21 cellular contexts compared by ENCODE assay signal in the genomic region with DNA sequence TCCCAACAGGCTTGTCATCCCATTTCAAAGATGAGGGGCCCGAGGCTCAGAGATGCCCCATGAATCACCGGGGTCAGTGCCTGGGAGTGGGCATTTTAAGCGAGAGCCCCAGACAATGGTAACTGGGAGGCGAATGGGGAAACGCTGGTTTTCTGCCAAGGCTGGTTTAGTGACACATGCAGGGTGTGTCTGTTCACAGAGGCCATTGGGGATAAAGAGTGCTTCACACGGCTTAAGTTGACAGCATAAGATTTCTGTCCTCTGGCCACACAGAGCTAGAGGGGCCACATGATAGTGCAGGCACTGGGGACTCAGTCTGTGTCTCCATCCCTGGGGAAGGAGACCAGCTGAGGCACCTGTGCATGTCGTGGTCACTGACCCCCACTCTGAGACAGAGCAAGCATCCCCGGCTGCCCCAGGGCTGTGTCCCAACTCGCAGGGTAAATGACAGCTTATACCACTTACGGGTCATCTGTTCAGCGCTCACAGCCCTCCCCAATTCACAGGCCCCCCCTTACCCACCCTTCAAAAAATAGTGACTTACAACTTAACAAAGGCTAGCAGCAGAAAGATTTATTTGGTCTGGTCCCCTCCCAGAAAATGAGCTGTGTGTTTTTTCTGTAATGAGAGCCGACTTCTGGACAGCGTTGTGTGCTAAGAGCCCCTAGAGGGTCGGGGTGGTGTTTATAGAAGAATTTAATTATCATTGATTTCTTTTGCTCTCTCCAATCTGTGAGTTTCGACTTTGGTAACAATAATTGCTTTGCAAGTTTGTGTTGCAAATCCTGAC. TPM values are rescaled to one million over a fixed set of nuclear protein-coding genes. Genes with fewer than 3 reads are reported as not detected.
DNase-seq lines count a peak whose midpoint lies in the region; ATAC-seq, FAIRE-seq and TF ChIP-seq lines count a peak whose summit lies in the region.
"Had no signal": no experiment of that assay in that cellular context is flagged by ENCODE, and none has a peak within 500 bp of the region (broad histone marks: within the 10 kb centered on the region; RNA-seq: fewer than 3 reads in every experiment).

No MANE protein-coding gene starts in this region.

- H3K36me3 Mint-ChIP-seq in activated T-helper 1 cell treated with anti-CD3 and anti-CD28 coated beads, Interleukin-12 subunit alpha, Interleukin-12 subunit beta, Interleukin-2, Interleukin-4 antibody, amounts not matched to agents 30 ng/mL and 10 ng/mL and 1 ng/mL, durations not matched to agents 14 hours and 24 hours and 36 hours (ENCODE audit: low read depth) = no peaks in the 10 kb centered on the region
- H3K36me3 Mint-ChIP-seq: immature natural killer cell, memory B cell had no signal

- no peak for TF ChIP-seq POLR2A in H54 (IDR thresholded peaks at IDR 0.05; ENCODE audit: low read depth, low read length)

- H3K9me3 ChIP-seq in small intestine (ENCODE audit: control insufficient read depth, low read depth) = peaks cover 4% of the 10 kb centered on the region
- H3K9me3 ChIP-seq: testis had no signal

- H3K36me3 ChIP-seq in small intestine (ENCODE audit: control insufficient read depth in 2 of 2, insufficient read depth in 2 of 2, low read length in 2 of 2) = peaks cover 0 to 2% of the 10 kb centered on the region in 2 donors
- H3K36me3 ChIP-seq: BLaER1 had no signal

- no peak overlapping the region for H3K4me3 ChIP-seq in small intestine (ENCODE audit: low read depth in 1 of 2, low read length in 2 of 2)
- H3K4me3 ChIP-seq: BLaER1, psoas muscle, testis had no signal

- FAIRE-seq in H54 (lab: Jason Lieb, UNC) (no peak), small intestine (lab: Jason Lieb, UNC) (no peak)
- FAIRE-seq: D721Med had no signal

- intact Hi-C loops in activated T-helper 1 cell treated with anti-CD3 and anti-CD28 coated beads, Interleukin-12 subunit alpha, Interleukin-12 subunit beta, Interleukin-2, Interleukin-4 antibody, amounts not matched to agents 30 ng/mL and 10 ng/mL and 1 ng/mL, durations not matched to agents 14 hours and 24 hours and 36 hours (cut with micrococcal nuclease) = no loop called here

- peak; percentile 70 for ATAC-seq in esophagus mucosa
- no peak for ATAC-seq in GM21825 (IDR thresholded peaks at IDR 0.05; ENCODE audit: unreplicated experiment)
- no peak for ATAC-seq in GM21390 (IDR thresholded peaks at IDR 0.05; ENCODE audit: unreplicated experiment)
- ATAC-seq: psoas muscle had no signal

- H3K27me3 Mint-ChIP-seq in activated T-helper 1 cell treated with anti-CD3 and anti-CD28 coated beads, Interleukin-12 subunit alpha, Interleukin-12 subunit beta, Interleukin-2, Interleukin-4 antibody, amounts not matched to agents 30 ng/mL and 10 ng/mL and 1 ng/mL, durations not matched to agents 14 hours and 24 hours and 36 hours (ENCODE audit: insufficient read depth) = peaks cover 5% of the 10 kb centered on the region

- no peak overlapping the region for H3K27ac Mint-ChIP-seq in activated T-helper 1 cell treated with anti-CD3 and anti-CD28 coated beads, Interleukin-12 subunit alpha, Interleukin-12 subunit beta, Interleukin-2, Interleukin-4 antibody, amounts not matched to agents 30 ng/mL and 10 ng/mL and 1 ng/mL, durations not matched to agents 14 hours and 24 hours and 36 hours
- H3K27ac Mint-ChIP-seq: activated T-helper 2 cell treated with anti-CD3 and anti-CD28 coated beads, Interferon-gamma antibody, Interleukin-2, Interleukin-4, amounts not matched to agents 10 μg/mL and 5 μg/mL and 100 μg/mL, durations not matched to agents 14 hours and 24 hours and 36 hours; immature natural killer cell; memory B cell; nephron had no signal

- no peaks in the 10 kb centered on the region for H3K4me1 ChIP-seq in small intestine (ENCODE audit: control insufficient read depth in 2 of 2, insufficient read depth in 1 of 2, low read depth in 1 of 2, low read length in 1 of 2)
- H3K4me1 ChIP-seq: psoas muscle had no signal

- no peak overlapping the region for H3K4me3 Mint-ChIP-seq in activated T-helper 1 cell treated with anti-CD3 and anti-CD28 coated beads, Interleukin-12 subunit alpha, Interleukin-12 subunit beta, Interleukin-2, Interleukin-4 antibody, amounts not matched to agents 30 ng/mL and 10 ng/mL and 1 ng/mL, durations not matched to agents 14 hours and 24 hours and 36 hours
- H3K4me3 Mint-ChIP-seq: immature natural killer cell, memory B cell, nephron had no signal

- peak overlapping the region in 1 of 2 donors; percentile 22 for H3K27ac ChIP-seq in small intestine (ENCODE audit: low read depth in 1 of 2, low read length in 1 of 2)
- H3K27ac ChIP-seq: BLaER1, psoas muscle, testis had no signal

- peaks cover 9% of the 10 kb centered on the region for H3K9me3 Mint-ChIP-seq in activated T-helper 1 cell treated with anti-CD3 and anti-CD28 coated beads, Interleukin-12 subunit alpha, Interleukin-12 subunit beta, Interleukin-2, Interleukin-4 antibody, amounts not matched to agents 30 ng/mL and 10 ng/mL and 1 ng/mL, durations not matched to agents 14 hours and 24 hours and 36 hours
- H3K9me3 Mint-ChIP-seq: activated T-helper 2 cell treated with anti-CD3 and anti-CD28 coated beads, Interferon-gamma antibody, Interleukin-2, Interleukin-4, amounts not matched to agents 10 μg/mL and 5 μg/mL and 100 μg/mL, durations not matched to agents 14 hours and 24 hours and 36 hours had no signal

- H3K4me1 Mint-ChIP-seq in activated T-helper 1 cell treated with anti-CD3 and anti-CD28 coated beads, Interleukin-12 subunit alpha, Interleukin-12 subunit beta, Interleukin-2, Interleukin-4 antibody, amounts not matched to agents 30 ng/mL and 10 ng/mL and 1 ng/mL, durations not matched to agents 14 hours and 24 hours and 36 hours (ENCODE audit: low read depth) = no peaks in the 10 kb centered on the region
- H3K4me1 Mint-ChIP-seq: immature natural killer cell had no signal

- DNase-seq in H54 (ENCODE audit: insufficient read length, low spot score) (peak; percentile 67), NCI-H460 (ENCODE audit: extremely low read depth, low read depth) (peak; percentile 12), small intestine (peak; percentile 82), NCI-H2196 treated with DMSO at 0.1 percent for 48 hours (lab: John Stamatoyannopoulos, UW; ENCODE audit: unreplicated experiment) (no peak)
- DNase-seq in activated T-helper 1 cell treated with anti-CD3 and anti-CD28 coated beads, Interleukin-12 subunit alpha, Interleukin-12 subunit beta, Interleukin-2, Interleukin-4 antibody, amounts not matched to agents 30 ng/mL and 10 ng/mL and 1 ng/mL, durations not matched to agents 14 hours and 24 hours and 36 hours (ENCODE audit: low spot score) = no peak
- DNase-seq: caudate nucleus, immature natural killer cell, KG1, NCI-H524 treated with DMSO at 0.1 percent for 48 hours, OCI-M1, psoas muscle, T1000, testis had no signal

- peaks cover 0 to 2% of the 10 kb centered on the region in 2 donors for H3K27me3 ChIP-seq in small intestine (ENCODE audit: control insufficient read depth in 2 of 2, insufficient read depth in 2 of 2, low read length in 2 of 2)
- H3K27me3 ChIP-seq: testis had no signal

- 42 to 68% (median 62%) methylated on average over 14 to 15 of the region's 15 CpGs for WGBS in small intestine, 3 donors

RNA-seq across cellular contexts. Expression of gene ARHGEF16, which starts 34.9 kb away (rescaled TPM):
- 5.5 and 6.7 TPM in 2 replicates for total RNA-seq in NCI-H460 (2014; rRNA removed; shearing (Covaris generic))
- polyA plus RNA-seq in NCI-H460 (2014; cell fraction: nucleus; rRNA removed) = 31.6 and 34.0 TPM in 2 replicates
- 19.9 TPM for total RNA-seq in esophagus mucosa
- polyA plus RNA-seq in small intestine = 100 to 1,000 TPM in 2 of 3 donors, 10 to 100 TPM in 1; 31.0 to 121 (median 117) TPM
- total RNA-seq in activated T-helper 1 cell treated with anti-CD3 and anti-CD28 coated beads, Interleukin-12 subunit alpha, Interleukin-12 subunit beta, Interleukin-2, Interleukin-4 antibody, amounts not matched to agents 30 ng/mL and 10 ng/mL and 1 ng/mL, durations not matched to agents 14 hours and 24 hours and 36 hours = not detected in 2 replicates
- total RNA-seq: activated T-helper 2 cell treated with anti-CD3 and anti-CD28 coated beads, Interferon-gamma antibody, Interleukin-2, Interleukin-4, amounts not matched to agents 10 μg/mL and 5 μg/mL and 100 μg/mL, durations not matched to agents 14 hours and 24 hours and 36 hours had no signal
- polyA plus RNA-seq: immature natural killer cell had no signal

Comparison
In these comparisons a context has a peak if more than half of its experiments do, and no peak if none do; other contexts are left out.
1. DNase-seq: peak in H54 (single experiment), NCI-H460 (single experiment) and small intestine (single experiment); none in NCI-H2196 treated with DMSO at 0.1 percent for 48 hours (single experiment) and activated T-helper 1 cell treated with anti-CD3 and anti-CD28 coated beads, Interleukin-12 subunit alpha, Interleukin-12 subunit beta, Interleukin-2, Interleukin-4 antibody, amounts not matched to agents 30 ng/mL and 10 ng/mL and 1 ng/mL, durations not matched to agents 14 hours and 24 hours and 36 hours (single experiment).